ENCODE assay signal across 8 cellular contexts in the genomic region with DNA sequence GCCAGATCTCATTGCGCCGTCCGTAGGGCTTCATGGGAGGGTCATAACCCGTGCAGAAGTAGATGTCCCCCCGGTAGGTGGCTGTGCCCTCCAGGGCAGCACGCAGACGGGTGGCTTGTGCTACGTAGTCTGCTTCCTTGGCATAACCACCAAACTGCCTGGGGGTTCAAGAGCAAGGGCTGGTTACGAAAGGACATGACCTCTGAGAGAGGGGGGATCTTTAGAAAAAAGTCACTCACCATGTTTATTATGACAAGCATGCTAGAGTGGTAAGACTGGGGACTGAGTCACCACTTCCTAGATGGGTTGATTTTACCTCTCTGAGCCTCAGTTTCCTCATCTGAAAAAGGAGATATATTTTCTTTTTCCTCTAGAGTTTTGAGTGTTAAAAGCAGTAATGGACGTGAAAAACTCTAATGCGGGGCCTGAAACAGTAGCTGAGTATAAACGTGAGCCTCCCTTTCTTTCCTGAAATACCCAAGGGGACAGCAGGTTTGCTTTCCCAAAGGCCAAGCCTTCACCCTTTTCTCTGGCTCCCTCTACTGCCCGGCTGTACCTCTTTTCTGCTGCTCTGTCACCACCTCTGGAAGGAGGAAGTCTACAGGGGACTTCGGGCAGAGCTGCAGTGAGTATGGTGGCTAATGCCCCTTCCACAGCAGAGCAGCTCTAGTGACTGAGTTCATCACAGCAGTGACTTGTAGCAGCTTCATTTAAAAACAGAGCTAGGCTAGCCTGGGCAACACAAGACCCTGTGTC. TPM values are rescaled to one million over a fixed set of nuclear protein-coding genes. Genes with fewer than 3 reads are reported as not detected.
DNase-seq lines count a peak whose midpoint lies in the region; ATAC-seq and TF ChIP-seq lines count a peak whose summit lies in the region.

No MANE protein-coding gene starts in this region.

- peak overlapping the region; percentile 32 for H3K4me2 ChIP-seq in mammary epithelial cell (ENCODE audit: insufficient read depth, low read depth, low read length)

- no peak for ATAC-seq in GM19035 (IDR thresholded peaks at IDR 0.05; ENCODE audit: unreplicated experiment)
- no peak for ATAC-seq in GM21723 (IDR thresholded peaks at IDR 0.05; ENCODE audit: unreplicated experiment)

- H3K4me1 ChIP-seq in mammary epithelial cell (ENCODE audit: insufficient read depth, low read length), result peaks cover 24% of the 10 kb centered on the region

- DNase-seq in G401 (ENCODE audit: low spot score) (peak; percentile 27), M059J (ENCODE audit: low read depth) (peak; percentile 79), mammary epithelial cell (peak; percentile 27), lung microvascular endothelial cell (ENCODE audit: low read depth in 2 of 2) (peak; percentile 70 to 72), NCI-H187 treated with DMSO at 0.1 percent for 48 hours (lab: John Stamatoyannopoulos, UW) (no peak), activated T-cell treated with anti-CD3 and anti-CD28 coated beads for 4 hours (no peak)

- in situ Hi-C loops in G401 (cut with HindIII; ENCODE audit: low sequenced_read_pairs) (no loop called here), mammary epithelial cell (cut with MboI; ENCODE audit: low sequenced_read_pairs in 2 of 2) (loop anchor here in 1 of 2 donors (25.0 kb wide), 1 partner anchor 138 kb away; no protein-coding TSS in a partner anchor)

- H4K20me1 ChIP-seq in mammary epithelial cell (ENCODE audit: insufficient read depth, low read length), result no peaks in the 10 kb centered on the region

- H3K27ac ChIP-seq in mammary epithelial cell (ENCODE audit: insufficient read depth, low read depth, low read length), result peak overlapping the region; percentile 41

- TF ChIP-seq CTCF in mammary epithelial cell (conservative IDR thresholded peaks at IDR 0.05 in 1 of 2, IDR thresholded peaks at IDR 0.05 in 1 of 2; ENCODE audit: extremely low read depth in 1 of 2, insufficient read depth in 1 of 2, low read depth in 1 of 2, low read length in 2 of 2), result peak; percentile 38 to 61

- no peak overlapping the region for H2AFZ ChIP-seq in mammary epithelial cell (ENCODE audit: low read depth, low read length)

- no peaks in the 10 kb centered on the region for H3K27me3 ChIP-seq in mammary epithelial cell (ENCODE audit: insufficient read depth, low read length)

- intact Hi-C loops in mammary epithelial cell (cut with micrococcal nuclease), result loop anchor here (2.0 to 5.0 kb wide), 3 partner anchors 25 to 248 kb away; partner anchors contain the start of gene HEBP1

- dilution Hi-C loops in mammary epithelial cell (cut with HindIII; ENCODE audit: low sequenced_read_pairs), result no loop called here

- no peak overlapping the region for H3K9ac ChIP-seq in mammary epithelial cell (ENCODE audit: insufficient read depth, low read length)

- WGBS in mammary epithelial cell (ENCODE audit: low coverage, missing lambda C conversion rate), result 81% methylated on average over 14 of the region's 14 CpGs

- peaks cover 7% of the 10 kb centered on the region for H3K79me2 ChIP-seq in mammary epithelial cell (ENCODE audit: insufficient read depth, low read length)

- no peaks in the 10 kb centered on the region for H3K9me3 ChIP-seq in mammary epithelial cell (replicated peaks; ENCODE audit: insufficient read depth, low read length)

- no TSS peak for BruUV-seq in mammary epithelial cell (replicated peaks; lab: Mats Ljungman, UMichigan)

- CTCF ChIA-PET in mammary epithelial cell (lab: Charles Lee; ENCODE audit: low non-redundant PET), result interaction anchor here (0.6 to 0.7 kb wide), 2 partner anchors 186 to 248 kb away, joined by 4 to 13 read pairs; no protein-coding TSS in a partner anchor

- H3K4me3 ChIP-seq in mammary epithelial cell (replicated peaks in 1 of 3; ENCODE audit: insufficient read depth in 1 of 3, low read depth in 2 of 3, low read length in 3 of 3), result no peak overlapping the region

- peaks cover 12% of the 10 kb centered on the region for H3K36me3 ChIP-seq in mammary epithelial cell (ENCODE audit: insufficient read depth, low read length)

RNA-seq across cellular contexts. Expression of gene GPRC5D, which starts 23.5 kb away (rescaled TPM):
- not detected in 2 replicates for total RNA-seq in G401 (2014; rRNA removed; shearing (Covaris generic))
- total RNA-seq in M059J (2014; rRNA removed; shearing (Covaris generic)), result not detected in 2 replicates
- total RNA-seq in mammary epithelial cell (not detected), lung microvascular endothelial cell (under 0.01 TPM in 1 of 2 replicates, not detected in the other)
- not detected for polyA plus RNA-seq in mammary epithelial cell
- polyA minus RNA-seq in mammary epithelial cell, result not detected

RNA-seq across cellular contexts. Expression of gene HEBP1, which starts 24.6 kb away (rescaled TPM):
- total RNA-seq in G401 (2014; rRNA removed; shearing (Covaris generic)), result 44.1 and 44.6 TPM in 2 replicates
- total RNA-seq in M059J (2014; rRNA removed; shearing (Covaris generic)), result 9.4 and 20.5 TPM in 2 replicates
- total RNA-seq in mammary epithelial cell (10 to 100 TPM; 13.5 to 36.5 TPM), lung microvascular endothelial cell (19.0 and 28.2 TPM in 2 replicates)
- 26.4 TPM for polyA plus RNA-seq in mammary epithelial cell
- 41.7 TPM for polyA minus RNA-seq in mammary epithelial cell

Comparison
In these comparisons a context has a peak if more than half of its experiments do, and no peak if none do; other contexts are left out.
1. DNase-seq: peak in G401 (single experiment), M059J (single experiment), mammary epithelial cell (single experiment) and lung microvascular endothelial cell (2 of 2); none in NCI-H187 treated with DMSO at 0.1 percent for 48 hours (single experiment) and activated T-cell treated with anti-CD3 and anti-CD28 coated beads for 4 hours (single experiment).